ENCODE assay signal across 1 cellular context in genomic region chr11:19656140-19656541, GRCh38.
TF ChIP-seq lines count a peak whose summit lies in the region.

No MANE protein-coding gene starts in this region.

TF ChIP-seq in GM23338, 12 proteins besides CTCF, POLR2A, EP300 and RAD21 (continued from another document):
- TF ChIP-seq REST (IDR thresholded peaks at IDR 0.05; ENCODE audit: unreplicated experiment) (no peak), EZH2 (IDR thresholded peaks at IDR 0.05; ENCODE audit: low read depth, unreplicated experiment) (no peak), ZNF114 (CRISPR knock-in tag; IDR thresholded peaks at IDR 0.05) (no peak), POLR2AphosphoS5 (IDR thresholded peaks at IDR 0.05; ENCODE audit: low read depth) (no peak), EZH2phosphoT487 (IDR thresholded peaks at IDR 0.05; ENCODE audit: unreplicated experiment) (no peak), CREB1 (CRISPR knock-in tag; IDR thresholded peaks at IDR 0.05; ENCODE audit: low read depth) (no peak), ZNF331 (CRISPR knock-in tag; IDR thresholded peaks at IDR 0.05; ENCODE audit: low read depth) (no peak)
